18 cellular contexts compared by ENCODE assay signal in the genomic region with DNA sequence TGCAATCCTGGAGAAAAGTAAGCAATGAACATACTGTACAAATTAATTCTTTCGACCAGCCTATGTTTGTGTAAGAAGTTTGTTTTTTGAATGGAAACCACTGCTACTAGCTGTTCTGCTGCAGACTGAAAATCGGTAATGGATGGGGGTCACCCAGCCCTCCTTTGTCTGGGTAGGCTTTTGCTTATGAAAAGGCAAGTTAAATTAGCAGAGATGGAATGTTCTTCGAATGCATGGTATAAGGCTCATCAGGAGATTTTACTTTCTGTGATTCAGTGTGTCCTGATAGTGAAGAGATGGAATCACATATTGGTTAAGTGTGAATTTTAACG. TPM values are rescaled to one million over a fixed set of nuclear protein-coding genes. Genes with fewer than 3 reads are reported as not detected.
DNase-seq lines count a peak whose midpoint lies in the region; TF ChIP-seq lines count a peak whose summit lies in the region.
"Had no signal": no experiment of that assay in that cellular context is flagged by ENCODE, and none has a peak within 500 bp of the region (broad histone marks: within the 10 kb centered on the region; RNA-seq: fewer than 3 reads in every experiment).

No MANE protein-coding gene starts in this region.

- H4K20me1 ChIP-seq in GM23248 (ENCODE audit: insufficient read depth) (no peaks in the 10 kb centered on the region), fibroblast of lung (ENCODE audit: control insufficient read depth, extremely low read depth, insufficient read depth, low read length) (no peaks in the 10 kb centered on the region), osteoblast (ENCODE audit: insufficient read depth, low read length) (no peaks in the 10 kb centered on the region)

- H3K9ac ChIP-seq in GM23248 (peak overlapping the region; percentile 79), fibroblast of lung (ENCODE audit: insufficient read depth, low read length) (no peak overlapping the region)

- intact Hi-C loops in CD4-positive, alpha-beta memory T cell (cut with micrococcal nuclease), result no loop called here

- TF ChIP-seq CTCF in fibroblast of lung (conservative IDR thresholded peaks at IDR 0.05 in 1 of 2, IDR thresholded peaks at IDR 0.05 in 1 of 2; ENCODE audit: low read depth in 1 of 2, low read length in 2 of 2) (no peak), osteoblast (IDR thresholded peaks at IDR 0.05; ENCODE audit: extremely low read depth, low read depth, low read length) (no peak), GM20000 (IDR thresholded peaks at IDR 0.05; ENCODE audit: extremely low read depth, missing control alignments) (no peak)

- H3K4me1 ChIP-seq in GM23248 (ENCODE audit: insufficient read depth) (peaks cover 34% of the 10 kb centered on the region), SJCRH30 (peaks cover 16% of the 10 kb centered on the region), fibroblast of lung (ENCODE audit: control insufficient read depth, extremely low read depth, insufficient read depth, low read length) (peaks cover 2% of the 10 kb centered on the region), osteoblast (ENCODE audit: insufficient read depth, low read length) (peaks cover 23% of the 10 kb centered on the region)
- peaks cover 3% of the 10 kb centered on the region for H3K4me1 ChIP-seq in CD4-positive, alpha-beta memory T cell (ENCODE audit: insufficient read depth, low read length)
- H3K4me1 ChIP-seq: right lobe of liver, uterus had no signal

- H3K27ac ChIP-seq in GM23248 (peak overlapping the region; percentile 80), SJCRH30 (no peak overlapping the region), fibroblast of lung (ENCODE audit: insufficient read depth, low read length) (no peak overlapping the region), osteoblast (ENCODE audit: low read depth, low read length) (peak overlapping the region; percentile 88)
- no peak overlapping the region for H3K27ac ChIP-seq in CD4-positive, alpha-beta memory T cell (ENCODE audit: low read depth, low read length)
- H3K27ac ChIP-seq: right lobe of liver had no signal

- H3K4me2 ChIP-seq in GM23248 (ENCODE audit: unreplicated experiment) (peak overlapping the region; percentile 89), fibroblast of lung (ENCODE audit: extremely low read depth, insufficient read depth, low read length) (peak overlapping the region; percentile 59), osteoblast (ENCODE audit: insufficient read depth, low read length) (peak overlapping the region; percentile 93)

- H3K27ac Mint-ChIP-seq in CD4-positive, alpha-beta memory T cell, result no peak overlapping the region
- no peak overlapping the region for H3K27ac Mint-ChIP-seq in activated naive CD8-positive, alpha-beta T cell treated with anti-CD3 and anti-CD28 coated beads for 36 hours
- H3K27ac Mint-ChIP-seq: activated CD8-positive, alpha-beta T cell treated with anti-CD3 and anti-CD28 coated beads, Interleukin-2, amount 10 ng/mL, durations not matched to agents 7 days and 5 days; activated T-helper 17 cell treated with anti-CD3 and anti-CD28 coated beads, Interleukin-2, amount 50 U/mL, for 72 hours; CD4-positive, CD25-positive, alpha-beta regulatory T cell; naive thymus-derived CD4-positive, alpha-beta T cell; stimulated activated naive B cell treated with anti-CD40 and anti-IgM and Interleukin-4, amounts not matched to agents 10 μg/mL and 1 μg/mL and 100 μg/mL, for 72 hours had no signal

- 33 to 35% methylated on average over 4 of the region's 4 CpGs for WGBS in GM23248 (ENCODE audit: low coverage in 1 of 2, low lambda C conversion rate in 2 of 2, missing lambda C conversion rate in 2 of 2), 2 experiments

- H3K9me3 ChIP-seq in GM23248 (ENCODE audit: low read depth) (no peaks in the 10 kb centered on the region), SJCRH30 (replicated peaks) (no peaks in the 10 kb centered on the region), fibroblast of lung (ENCODE audit: control insufficient read depth, insufficient read depth, low read depth, low read length) (no peaks in the 10 kb centered on the region), osteoblast (ENCODE audit: low read depth, low read length) (no peaks in the 10 kb centered on the region)
- no peaks in the 10 kb centered on the region for H3K9me3 ChIP-seq in CD4-positive, alpha-beta memory T cell (ENCODE audit: control insufficient read depth in 1 of 2, low read length in 2 of 2)
- H3K9me3 ChIP-seq: right lobe of liver, uterus had no signal

- no peaks in the 10 kb centered on the region for H3K9me2 ChIP-seq in GM23248 (ENCODE audit: insufficient read depth)

- peaks cover 20% of the 10 kb centered on the region for H3F3A ChIP-seq in GM23248 (ENCODE audit: insufficient read depth)

- peaks cover 7 to 18% of the 10 kb centered on the region in 2 donors for H3K27me3 Mint-ChIP-seq in CD4-positive, alpha-beta memory T cell
- H3K27me3 Mint-ChIP-seq in activated naive CD8-positive, alpha-beta T cell treated with anti-CD3 and anti-CD28 coated beads for 36 hours, result peaks cover 23% of the 10 kb centered on the region

- no peak for DNase-seq in GM23248
- DNase-seq in SJCRH30, result no peak
- no peak for DNase-seq in fibroblast of lung (ENCODE audit: low read depth in 2 of 2)
- DNase-seq in osteoblast (ENCODE audit: insufficient read length, low spot score, missing footprints), result peak; percentile 88
- no peak for DNase-seq in CD4-positive, alpha-beta memory T cell
- DNase-seq in GM20000 (ENCODE audit: low spot score), result no peak
- no peak for DNase-seq in NCI-H2029 (lab: John Stamatoyannopoulos, UW)
- no peak for DNase-seq in activated naive CD8-positive, alpha-beta T cell treated with anti-CD3 and anti-CD28 coated beads for 36 hours
- DNase-seq: activated CD8-positive, alpha-beta T cell treated with anti-CD3 and anti-CD28 coated beads, Interleukin-2, amount 10 ng/mL, durations not matched to agents 7 days and 5 days; CD4-positive, CD25-positive, alpha-beta regulatory T cell; glutamatergic neuron; Kasumi-1; naive thymus-derived CD4-positive, alpha-beta T cell; right lobe of liver; SHP77 treated with DMSO at 0.1 percent for 48 hours; stimulated activated naive B cell treated with anti-CD40 and anti-IgM and Interleukin-4, amounts not matched to agents 10 μg/mL and 1 μg/mL and 100 μg/mL, for 72 hours; uterus had no signal

- peak overlapping the region; percentile 68 for H2AFZ ChIP-seq in GM23248
- peak overlapping the region; percentile 53 for H2AFZ ChIP-seq in fibroblast of lung (ENCODE audit: low read length)
- H2AFZ ChIP-seq in osteoblast (ENCODE audit: low read length), result peak overlapping the region; percentile 20

- no peaks in the 10 kb centered on the region for H3K36me3 Mint-ChIP-seq in CD4-positive, alpha-beta memory T cell
- no peaks in the 10 kb centered on the region for H3K36me3 Mint-ChIP-seq in activated naive CD8-positive, alpha-beta T cell treated with anti-CD3 and anti-CD28 coated beads for 36 hours
- H3K36me3 Mint-ChIP-seq: naive thymus-derived CD4-positive, alpha-beta T cell had no signal

- peaks cover 0 to 2% (median under 1%) of the 10 kb centered on the region in 4 donors for H3K4me1 Mint-ChIP-seq in CD4-positive, alpha-beta memory T cell
- H3K4me1 Mint-ChIP-seq in activated naive CD8-positive, alpha-beta T cell treated with anti-CD3 and anti-CD28 coated beads for 36 hours, result no peaks in the 10 kb centered on the region
- H3K4me1 Mint-ChIP-seq: activated T-helper 17 cell treated with anti-CD3 and anti-CD28 coated beads, Interleukin-2, amount 50 U/mL, for 72 hours had no signal

- H3K27me3 ChIP-seq in GM23248 (replicated peaks; ENCODE audit: insufficient read depth) (no peaks in the 10 kb centered on the region; the same call in 1 of the 2 replicates), SJCRH30 (no peaks in the 10 kb centered on the region), fibroblast of lung (ENCODE audit: control insufficient read depth, insufficient read depth, low read length) (peaks cover 4% of the 10 kb centered on the region), osteoblast (ENCODE audit: insufficient read depth, low read length) (peaks cover 2% of the 10 kb centered on the region)
- H3K27me3 ChIP-seq in CD4-positive, alpha-beta memory T cell (ENCODE audit: insufficient read depth, low read length), result peaks cover 5% of the 10 kb centered on the region
- H3K27me3 ChIP-seq: right lobe of liver, uterus had no signal

- H3K9me3 Mint-ChIP-seq in CD4-positive, alpha-beta memory T cell, result no peaks in the 10 kb centered on the region
- H3K9me3 Mint-ChIP-seq in activated naive CD8-positive, alpha-beta T cell treated with anti-CD3 and anti-CD28 coated beads for 36 hours, result no peaks in the 10 kb centered on the region
- H3K9me3 Mint-ChIP-seq: activated T-helper 17 cell treated with anti-CD3 and anti-CD28 coated beads, Interleukin-2, amount 50 U/mL, for 72 hours; naive thymus-derived CD4-positive, alpha-beta T cell; stimulated activated naive B cell treated with anti-CD40 and anti-IgM and Interleukin-4, amounts not matched to agents 10 μg/mL and 1 μg/mL and 100 μg/mL, for 72 hours had no signal

- peak overlapping the region; percentile 73 for H3K4me3 ChIP-seq in GM23248
- peak overlapping the region; percentile 56 for H3K4me3 ChIP-seq in SJCRH30
- peak overlapping the region; percentile 5 to 90 (median 40) for H3K4me3 ChIP-seq in fibroblast of lung (replicated peaks in 1 of 4; ENCODE audit: control extremely low read depth in 1 of 4, insufficient read depth in 1 of 4, low read depth in 3 of 4, low read length in 4 of 4)
- H3K4me3 ChIP-seq in osteoblast (ENCODE audit: insufficient read depth, low read length), result peak overlapping the region; percentile 73
- no peak overlapping the region for H3K4me3 ChIP-seq in CD4-positive, alpha-beta memory T cell (ENCODE audit: low read length in 2 of 2)
- H3K4me3 ChIP-seq: right lobe of liver had no signal

- no peaks in the 10 kb centered on the region for H3K36me3 ChIP-seq in GM23248 (ENCODE audit: low read depth)
- H3K36me3 ChIP-seq in SJCRH30, result no peaks in the 10 kb centered on the region
- H3K36me3 ChIP-seq in fibroblast of lung (ENCODE audit: control insufficient read depth, insufficient read depth, low read length), result no peaks in the 10 kb centered on the region
- no peaks in the 10 kb centered on the region for H3K36me3 ChIP-seq in osteoblast (ENCODE audit: insufficient read depth, low read length)
- no peaks in the 10 kb centered on the region for H3K36me3 ChIP-seq in CD4-positive, alpha-beta memory T cell (ENCODE audit: insufficient read depth, low read length)
- H3K36me3 ChIP-seq: right lobe of liver, uterus had no signal

- POLR2A ChIA-PET in CD4-positive, alpha-beta memory T cell (lab: Charles Lee; ENCODE audit: partially characterized antibody), result no interaction called here

- H3K4me3 Mint-ChIP-seq in CD4-positive, alpha-beta memory T cell, result no peak overlapping the region
- H3K4me3 Mint-ChIP-seq in activated naive CD8-positive, alpha-beta T cell treated with anti-CD3 and anti-CD28 coated beads for 36 hours, result no peak overlapping the region
- H3K4me3 Mint-ChIP-seq: activated CD8-positive, alpha-beta T cell treated with anti-CD3 and anti-CD28 coated beads, Interleukin-2, amount 10 ng/mL, durations not matched to agents 7 days and 5 days; activated T-helper 17 cell treated with anti-CD3 and anti-CD28 coated beads, Interleukin-2, amount 50 U/mL, for 72 hours; CD4-positive, CD25-positive, alpha-beta regulatory T cell; naive thymus-derived CD4-positive, alpha-beta T cell; stimulated activated naive B cell treated with anti-CD40 and anti-IgM and Interleukin-4, amounts not matched to agents 10 μg/mL and 1 μg/mL and 100 μg/mL, for 72 hours had no signal

- peaks cover 17% of the 10 kb centered on the region for H3K79me2 ChIP-seq in GM23248 (ENCODE audit: insufficient read depth)
- H3K79me2 ChIP-seq in fibroblast of lung (ENCODE audit: control insufficient read depth, insufficient read depth, low read length), result no peaks in the 10 kb centered on the region
- peaks cover 27% of the 10 kb centered on the region for H3K79me2 ChIP-seq in osteoblast (ENCODE audit: insufficient read depth, low read length)

- CTCF ChIA-PET in CD4-positive, alpha-beta memory T cell (lab: Charles Lee; ENCODE audit: partially characterized antibody), result no interaction called here

- in situ Hi-C loops in GM23248 (cut with MboI), result no loop called here

RNA-seq across cellular contexts. Expression of a gene that starts 53.8 kb away (rescaled TPM):
- 365 and 382 TPM in 2 replicates for total RNA-seq in GM23248 (2014; rRNA removed; shearing (Covaris generic))
- polyA plus RNA-seq in GM23248 (2016; fragmentation: Nextera tagmentation; extraction: Ambion mirVana) (390 and 394 TPM in 2 replicates), fibroblast of lung (936 and 984 TPM in 2 replicates)
- total RNA-seq in SJCRH30 (2014; rRNA removed; shearing (Covaris generic)), result 945 and 1,044 TPM in 2 replicates
- total RNA-seq in fibroblast of lung (439 and 578 TPM in 2 replicates), osteoblast (442 and 563 TPM in 2 replicates)
- polyA plus RNA-seq in fibroblast of lung (2012), result 834 and 850 TPM in 2 replicates
- polyA minus RNA-seq in fibroblast of lung (ENCODE audit: low replicate concordance), result 221 and 339 TPM in 2 replicates
- total RNA-seq in CD4-positive, alpha-beta memory T cell, result 1,000 to 10,000 TPM in 1 of 2 experiments, 100 to 1,000 TPM in 1; 947 to 1,026 TPM
- 1,000 to 10,000 TPM in 1 of 2 donors, 100 to 1,000 TPM in 1; 784 to 1,015 TPM for polyA plus RNA-seq in CD4-positive, alpha-beta memory T cell
- total RNA-seq in activated naive CD8-positive, alpha-beta T cell treated with anti-CD3 and anti-CD28 coated beads for 36 hours, result 1,000 to 10,000 TPM; 1,128 to 1,176 TPM

RNA-seq across cellular contexts. Expression of a gene that starts 54.2 kb away (rescaled TPM):
- 77.0 and 87.5 TPM in 2 replicates for total RNA-seq in GM23248 (2014; rRNA removed; shearing (Covaris generic))
- 49.8 and 52.0 TPM in 2 replicates for polyA plus RNA-seq in GM23248 (2016; fragmentation: Nextera tagmentation; extraction: Ambion mirVana)
- total RNA-seq in SJCRH30 (2014; rRNA removed; shearing (Covaris generic)), result 115 and 124 TPM in 2 replicates
- 81.2 and 133 TPM in 2 replicates for total RNA-seq in fibroblast of lung
- 118 and 128 TPM in 2 replicates for polyA plus RNA-seq in fibroblast of lung
- polyA plus RNA-seq in fibroblast of lung (2012), result 60.0 and 67.4 TPM in 2 replicates
- polyA minus RNA-seq in fibroblast of lung (ENCODE audit: low replicate concordance), result 28.1 and 45.9 TPM in 2 replicates
- total RNA-seq in osteoblast, result 86.6 and 98.4 TPM in 2 replicates
- 10 to 100 TPM; 53.4 to 57.6 TPM for total RNA-seq in CD4-positive, alpha-beta memory T cell
- 10 to 100 TPM; 32.1 to 52.2 TPM for polyA plus RNA-seq in CD4-positive, alpha-beta memory T cell
- total RNA-seq in activated naive CD8-positive, alpha-beta T cell treated with anti-CD3 and anti-CD28 coated beads for 36 hours, result 100 to 1,000 TPM in 1 of 2 experiments, 10 to 100 TPM in 1; 95.5 to 102 TPM

Comparison
In these comparisons a context has a peak if more than half of its experiments do, and no peak if none do; other contexts are left out.
1. H3K27ac ChIP-seq: peak in GM23248 (single experiment) and osteoblast (single experiment); none in SJCRH30 (single experiment), fibroblast of lung (single experiment) and CD4-positive, alpha-beta memory T cell (single experiment).
2. H3K4me3 ChIP-seq: peak in GM23248 (single experiment), SJCRH30 (single experiment), fibroblast of lung (4 of 4) and osteoblast (single experiment); none in CD4-positive, alpha-beta memory T cell (0 of 2).
3. Peak in every context shown above with its lines, with median percentiles within 50 percentile points of each other: H2AFZ ChIP-seq and H3K4me2 ChIP-seq.